In genomic region chr1:117609471-117609911, GRCh38 we compare ENCODE assay signal across 1 cellular context.
TF ChIP-seq lines count a peak whose summit lies in the region.

No MANE protein-coding gene starts in this region.

TF ChIP-seq in SK-N-SH, 30 proteins besides CTCF, POLR2A, EP300 and RAD21 (continued from another document):
- TF ChIP-seq, protein P1, sequence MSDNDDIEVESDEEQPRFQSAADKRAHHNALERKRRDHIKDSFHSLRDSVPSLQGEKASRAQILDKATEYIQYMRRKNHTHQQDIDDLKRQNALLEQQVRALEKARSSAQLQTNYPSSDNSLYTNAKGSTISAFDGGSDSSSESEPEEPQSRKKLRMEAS (IDR thresholded peaks at IDR 0.05; ENCODE audit: low read depth), result no peak
- TF ChIP-seq TEAD4 (IDR thresholded peaks at IDR 0.05; ENCODE audit: borderline replicate concordance, insufficient read depth) (no peak), NFIC (IDR thresholded peaks at IDR 0.05; ENCODE audit: borderline replicate concordance) (no peak), FOXJ3 (CRISPR knock-in tag; IDR thresholded peaks at IDR 0.05) (no peak), FOXM1 (IDR thresholded peaks at IDR 0.05; ENCODE audit: low read depth) (no peak), RFX5 (IDR thresholded peaks at IDR 0.05; ENCODE audit: low read length) (no peak), TAF1 (IDR thresholded peaks at IDR 0.05; ENCODE audit: borderline replicate concordance, low read depth, low read length) (no peak), GATA2 (CRISPR knock-in tag; IDR thresholded peaks at IDR 0.05) (no peak), FOSL2 (IDR thresholded peaks at IDR 0.05; ENCODE audit: borderline replicate concordance, low read depth) (no peak), TCF12 (IDR thresholded peaks at IDR 0.05) (no peak), SIN3A (IDR thresholded peaks at IDR 0.05; ENCODE audit: borderline replicate concordance, low read depth, low read length) (no peak)
- TF ChIP-seq, protein P2, sequence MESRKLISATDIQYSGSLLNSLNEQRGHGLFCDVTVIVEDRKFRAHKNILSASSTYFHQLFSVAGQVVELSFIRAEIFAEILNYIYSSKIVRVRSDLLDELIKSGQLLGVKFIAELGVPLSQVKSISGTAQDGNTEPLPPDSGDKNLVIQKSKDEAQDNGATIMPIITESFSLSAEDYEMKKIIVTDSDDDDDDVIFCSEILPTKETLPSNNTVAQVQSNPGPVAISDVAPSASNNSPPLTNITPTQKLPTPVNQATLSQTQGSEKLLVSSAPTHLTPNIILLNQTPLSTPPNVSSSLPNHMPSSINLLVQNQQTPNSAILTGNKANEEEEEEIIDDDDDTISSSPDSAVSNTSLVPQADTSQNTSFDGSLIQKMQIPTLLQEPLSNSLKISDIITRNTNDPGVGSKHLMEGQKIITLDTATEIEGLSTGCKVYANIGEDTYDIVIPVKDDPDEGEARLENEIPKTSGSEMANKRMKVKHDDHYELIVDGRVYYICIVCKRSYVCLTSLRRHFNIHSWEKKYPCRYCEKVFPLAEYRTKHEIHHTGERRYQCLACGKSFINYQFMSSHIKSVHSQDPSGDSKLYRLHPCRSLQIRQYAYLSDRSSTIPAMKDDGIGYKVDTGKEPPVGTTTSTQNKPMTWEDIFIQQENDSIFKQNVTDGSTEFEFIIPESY (IDR thresholded peaks at IDR 0.05; ENCODE audit: borderline replicate concordance, low read depth), result no peak
